1 cellular context compared by ENCODE assay signal in genomic region chr13:64446372-64446771, GRCh38.
TF ChIP-seq lines count a peak whose summit lies in the region.

No MANE protein-coding gene starts in this region.

TF ChIP-seq in HepG2, 621 proteins besides CTCF, POLR2A, EP300 and RAD21 (continued from another document):
- TF ChIP-seq ZBTB49 (CRISPR knock-in tag; IDR thresholded peaks at IDR 0.05; ENCODE audit: borderline replicate concordance) (no peak), TBL1XR1 (IDR thresholded peaks at IDR 0.05; ENCODE audit: borderline replicate concordance, low read length, partially characterized antibody) (no peak), SRSF9 (IDR thresholded peaks at IDR 0.05; ENCODE audit: borderline replicate concordance, insufficient read depth, low read depth, low read length, poor library complexity, severe bottlenecking) (no peak)
- TF ChIP-seq, protein P1, sequence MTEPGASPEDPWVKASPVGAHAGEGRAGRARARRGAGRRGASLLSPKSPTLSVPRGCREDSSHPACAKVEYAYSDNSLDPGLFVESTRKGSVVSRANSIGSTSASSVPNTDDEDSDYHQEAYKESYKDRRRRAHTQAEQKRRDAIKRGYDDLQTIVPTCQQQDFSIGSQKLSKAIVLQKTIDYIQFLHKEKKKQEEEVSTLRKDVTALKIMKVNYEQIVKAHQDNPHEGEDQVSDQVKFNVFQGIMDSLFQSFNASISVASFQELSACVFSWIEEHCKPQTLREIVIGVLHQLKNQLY (CRISPR knock-in tag; IDR thresholded peaks at IDR 0.05): no peak
TF ChIP-seq in HepG2: peak in this region for 0.
